ENCODE assay signal across 1 cellular context in the genomic region with DNA sequence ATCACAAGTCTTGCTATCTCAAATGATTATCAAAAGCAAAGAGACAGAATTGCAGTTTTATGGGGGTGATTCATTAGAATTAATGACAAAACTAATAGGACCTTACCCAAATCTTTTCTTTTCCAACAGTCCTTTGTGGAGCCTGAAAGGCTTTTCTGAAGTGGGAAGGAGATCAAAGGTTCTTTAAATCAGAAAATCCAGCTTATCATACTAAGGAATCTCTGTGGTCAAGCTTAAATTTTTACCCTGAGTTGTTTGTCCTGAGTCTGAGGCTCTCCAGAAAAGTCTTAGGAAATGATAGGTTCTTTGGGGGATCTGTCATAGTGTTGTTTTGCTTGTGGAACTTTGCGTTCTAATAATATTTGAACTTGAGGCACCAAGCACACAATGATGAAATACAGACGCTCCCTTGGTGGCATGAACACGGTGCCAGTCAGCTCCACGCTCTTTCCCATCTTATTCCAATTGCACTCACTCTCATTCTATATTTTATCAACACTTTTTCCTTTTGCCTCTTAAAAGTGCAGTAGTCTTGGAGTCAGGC.
TF ChIP-seq lines count a peak whose summit lies in the region.

No MANE protein-coding gene starts in this region.

TF ChIP-seq in GM23338, 12 proteins besides CTCF, POLR2A, EP300 and RAD21 (continued from another document):
- TF ChIP-seq, protein P1, sequence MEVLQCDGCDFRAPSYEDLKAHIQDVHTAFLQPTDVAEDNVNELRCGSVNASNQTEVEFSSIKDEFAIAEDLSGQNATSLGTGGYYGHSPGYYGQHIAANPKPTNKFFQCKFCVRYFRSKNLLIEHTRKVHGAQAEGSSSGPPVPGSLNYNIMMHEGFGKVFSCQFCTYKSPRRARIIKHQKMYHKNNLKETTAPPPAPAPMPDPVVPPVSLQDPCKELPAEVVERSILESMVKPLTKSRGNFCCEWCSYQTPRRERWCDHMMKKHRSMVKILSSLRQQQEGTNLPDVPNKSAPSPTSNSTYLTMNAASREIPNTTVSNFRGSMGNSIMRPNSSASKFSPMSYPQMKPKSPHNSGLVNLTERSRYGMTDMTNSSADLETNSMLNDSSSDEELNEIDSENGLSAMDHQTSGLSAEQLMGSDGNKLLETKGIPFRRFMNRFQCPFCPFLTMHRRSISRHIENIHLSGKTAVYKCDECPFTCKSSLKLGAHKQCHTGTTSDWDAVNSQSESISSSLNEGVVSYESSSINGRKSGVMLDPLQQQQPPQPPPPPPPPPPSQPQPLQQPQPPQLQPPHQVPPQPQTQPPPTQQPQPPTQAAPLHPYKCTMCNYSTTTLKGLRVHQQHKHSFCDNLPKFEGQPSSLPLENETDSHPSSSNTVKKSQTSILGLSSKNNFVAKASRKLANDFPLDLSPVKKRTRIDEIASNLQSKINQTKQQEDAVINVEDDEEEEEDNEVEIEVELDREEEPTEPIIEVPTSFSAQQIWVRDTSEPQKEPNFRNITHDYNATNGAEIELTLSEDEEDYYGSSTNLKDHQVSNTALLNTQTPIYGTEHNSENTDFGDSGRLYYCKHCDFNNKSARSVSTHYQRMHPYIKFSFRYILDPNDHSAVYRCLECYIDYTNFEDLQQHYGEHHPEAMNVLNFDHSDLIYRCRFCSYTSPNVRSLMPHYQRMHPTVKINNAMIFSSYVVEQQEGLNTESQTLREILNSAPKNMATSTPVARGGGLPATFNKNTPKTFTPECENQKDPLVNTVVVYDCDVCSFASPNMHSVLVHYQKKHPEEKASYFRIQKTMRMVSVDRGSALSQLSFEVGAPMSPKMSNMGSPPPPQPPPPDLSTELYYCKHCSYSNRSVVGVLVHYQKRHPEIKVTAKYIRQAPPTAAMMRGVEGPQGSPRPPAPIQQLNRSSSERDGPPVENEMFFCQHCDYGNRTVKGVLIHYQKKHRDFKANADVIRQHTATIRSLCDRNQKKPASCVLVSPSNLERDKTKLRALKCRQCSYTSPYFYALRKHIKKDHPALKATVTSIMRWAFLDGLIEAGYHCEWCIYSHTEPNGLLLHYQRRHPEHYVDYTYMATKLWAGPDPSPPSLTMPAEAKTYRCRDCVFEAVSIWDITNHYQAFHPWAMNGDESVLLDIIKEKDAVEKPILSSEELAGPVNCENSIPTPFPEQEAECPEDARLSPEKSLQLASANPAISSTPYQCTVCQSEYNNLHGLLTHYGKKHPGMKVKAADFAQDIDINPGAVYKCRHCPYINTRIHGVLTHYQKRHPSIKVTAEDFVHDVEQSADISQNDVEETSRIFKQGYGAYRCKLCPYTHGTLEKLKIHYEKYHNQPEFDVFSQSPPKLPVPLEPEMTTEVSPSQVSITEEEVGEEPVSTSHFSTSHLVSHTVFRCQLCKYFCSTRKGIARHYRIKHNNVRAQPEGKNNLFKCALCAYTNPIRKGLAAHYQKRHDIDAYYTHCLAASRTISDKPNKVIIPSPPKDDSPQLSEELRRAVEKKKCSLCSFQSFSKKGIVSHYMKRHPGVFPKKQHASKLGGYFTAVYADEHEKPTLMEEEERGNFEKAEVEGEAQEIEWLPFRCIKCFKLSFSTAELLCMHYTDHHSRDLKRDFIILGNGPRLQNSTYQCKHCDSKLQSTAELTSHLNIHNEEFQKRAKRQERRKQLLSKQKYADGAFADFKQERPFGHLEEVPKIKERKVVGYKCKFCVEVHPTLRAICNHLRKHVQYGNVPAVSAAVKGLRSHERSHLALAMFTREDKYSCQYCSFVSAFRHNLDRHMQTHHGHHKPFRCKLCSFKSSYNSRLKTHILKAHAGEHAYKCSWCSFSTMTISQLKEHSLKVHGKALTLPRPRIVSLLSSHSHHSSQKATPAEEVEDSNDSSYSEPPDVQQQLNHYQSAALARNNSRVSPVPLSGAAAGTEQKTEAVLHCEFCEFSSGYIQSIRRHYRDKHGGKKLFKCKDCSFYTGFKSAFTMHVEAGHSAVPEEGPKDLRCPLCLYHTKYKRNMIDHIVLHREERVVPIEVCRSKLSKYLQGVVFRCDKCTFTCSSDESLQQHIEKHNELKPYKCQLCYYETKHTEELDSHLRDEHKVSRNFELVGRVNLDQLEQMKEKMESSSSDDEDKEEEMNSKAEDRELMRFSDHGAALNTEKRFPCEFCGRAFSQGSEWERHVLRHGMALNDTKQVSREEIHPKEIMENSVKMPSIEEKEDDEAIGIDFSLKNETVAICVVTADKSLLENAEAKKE (CRISPR knock-in tag; IDR thresholded peaks at IDR 0.05): no peak
- no peak for TF ChIP-seq ZNF114 (CRISPR knock-in tag; IDR thresholded peaks at IDR 0.05)
TF ChIP-seq in GM23338: peak in this region for 0.
